8 cellular contexts compared by ENCODE assay signal in genomic region chr2:48508461-48509124, GRCh38. TPM values are rescaled to one million over a fixed set of nuclear protein-coding genes. Genes with fewer than 3 reads are reported as not detected.
A peak's percentile ranks its signal among the peaks of the same experiment; 100 is the strongest.
DNase-seq lines count a peak whose midpoint lies in the region; ATAC-seq and TF ChIP-seq lines count a peak whose summit lies in the region.

No MANE protein-coding gene starts in this region.

- H3K79me2 ChIP-seq in PC-9 (ENCODE audit: low read depth), result no peaks in the 10 kb centered on the region

- no peak for TF ChIP-seq EP300 in esophagus muscularis mucosa (IDR thresholded peaks at IDR 0.05)

- POLR2A ChIA-PET in PC-9 (lab: Charles Lee; ENCODE audit: unreplicated experiment), result no interaction called here
- POLR2A ChIA-PET in RWPE1 (lab: Yijun Ruan, JAX; ENCODE audit: low non-redundant PET), result no interaction called here

- no peaks in the 10 kb centered on the region for H3K27me3 ChIP-seq in PC-9 (ENCODE audit: insufficient read depth, low read depth)
- H3K27me3 ChIP-seq in esophagus muscularis mucosa, result no peaks in the 10 kb centered on the region

- no peak overlapping the region for H3K4me3 ChIP-seq in PC-9
- no peak overlapping the region for H3K4me3 ChIP-seq in esophagus muscularis mucosa

- no peaks in the 10 kb centered on the region; the same call in 1 of the 2 replicates for H4K20me1 ChIP-seq in PC-9 (ENCODE audit: insufficient read depth)

- H3K4me1 ChIP-seq in PC-9 (replicated peaks; ENCODE audit: insufficient read depth), result peaks cover 9% of the 10 kb centered on the region; the same call in 1 of the 2 replicates
- peaks cover 21 to 49% (median 44%) of the 10 kb centered on the region in 4 donors for H3K4me1 ChIP-seq in esophagus muscularis mucosa

- intact Hi-C loops in PC-9 (cut with micrococcal nuclease; ENCODE audit: unreplicated experiment) (no loop called here), esophagus muscularis mucosa (cut with DNase I) (no loop called here)

- no peaks in the 10 kb centered on the region; the same call in 1 of the 2 replicates for H3F3A ChIP-seq in PC-9 (ENCODE audit: insufficient read depth, low read depth)

- no peaks in the 10 kb centered on the region for H3K9me2 ChIP-seq in PC-9 (ENCODE audit: insufficient read depth)

- peak; percentile 38 for ATAC-seq in omental fat pad (ENCODE audit: low FRiP score)
- ATAC-seq in GM18520 (IDR thresholded peaks at IDR 0.05; ENCODE audit: unreplicated experiment), result no peak

- peaks cover 25% of the 10 kb centered on the region for H3K36me3 ChIP-seq in PC-9 (ENCODE audit: low read depth)
- H3K36me3 ChIP-seq in esophagus muscularis mucosa, result peaks cover 4 to 51% (median 31%) of the 10 kb centered on the region in 4 donors

- 53% methylated on average over 5 of the region's 5 CpGs for WGBS in esophagus muscularis mucosa

- H3K27ac ChIP-seq in PC-9, result peak overlapping the region; percentile 14; the same call in 1 of the 2 replicates
- peak overlapping the region; percentile 73 to 90 (median 80) for H3K27ac ChIP-seq in esophagus muscularis mucosa (replicated peaks in 1 of 4)
- H3K27ac ChIP-seq in RWPE1, result no peak overlapping the region

- TF ChIP-seq POLR2A in esophagus muscularis mucosa (IDR thresholded peaks at IDR 0.05; ENCODE audit: low read depth), result no peak

- BruUV-seq in PC-9 (replicated peaks; lab: Mats Ljungman, UMichigan), result no TSS peak

- no peak overlapping the region for H2AFZ ChIP-seq in PC-9

- DNase-seq in ELR (ENCODE audit: low read depth), result peak; percentile 59
- no peak for DNase-seq in PC-9
- DNase-seq in esophagus muscularis mucosa (ENCODE audit: extremely low spot score), result no peak
- no peak for DNase-seq in omental fat pad (ENCODE audit: low spot score)
- DNase-seq in RWPE1 (ENCODE audit: low spot score), result no peak
- no peak for DNase-seq in NCI-H128 (lab: John Stamatoyannopoulos, UW; ENCODE audit: unreplicated experiment)
- no peak for DNase-seq in COLO668 (lab: John Stamatoyannopoulos, UW; ENCODE audit: unreplicated experiment)

- no peak overlapping the region for H3K4me2 ChIP-seq in PC-9

- no peaks in the 10 kb centered on the region for H3K9me3 ChIP-seq in PC-9 (ENCODE audit: insufficient read depth, low read depth)
- H3K9me3 ChIP-seq in esophagus muscularis mucosa, result no peaks in the 10 kb centered on the region

- CTCF ChIA-PET in PC-9 (lab: Charles Lee) (interaction anchor here (0.6 kb wide), 1 partner anchor 17 kb away, joined by 16 read pairs; no protein-coding TSS in a partner anchor), RWPE1 (lab: Yijun Ruan, JAX) (interaction anchor here (0.8 kb wide), 1 partner anchor 12 kb away, joined by 5 read pairs; no protein-coding TSS in a partner anchor)

- TF ChIP-seq CTCF in PC-9 (conservative IDR thresholded peaks at IDR 0.05) (no peak), esophagus muscularis mucosa (IDR thresholded peaks at IDR 0.05) (no peak), omental fat pad (IDR thresholded peaks at IDR 0.05) (no peak), RWPE1 (conservative IDR thresholded peaks at IDR 0.05; ENCODE audit: low read depth) (no peak)

RNA-seq across cellular contexts. Expression of gene STON1, which starts 21.4 kb away (rescaled TPM):
- total RNA-seq in PC-9 (2021), result 1.4 and 1.7 TPM in 2 replicates
- 100 to 1,000 TPM; 135 to 198 (median 168) TPM for total RNA-seq in esophagus muscularis mucosa
- 100 to 1,000 TPM in 2 of 4 donors, 10 to 100 TPM in 2; 44.8 to 124 (median 93.9) TPM for total RNA-seq in omental fat pad

Comparison
In these comparisons a context has a peak if more than half of its experiments do, and no peak if none do; other contexts are left out.
1. RNA of gene STON1, which starts 21.4 kb away (total RNA-seq): 135 to 198 TPM in esophagus muscularis mucosa and 44.8 to 124 TPM in omental fat pad; 1.4 to 1.7 TPM in PC-9; every median in the first group is over 10 times any median in the second.